ENCODE assay signal across 15 cellular contexts in genomic region chr5:98398465-98398864, GRCh38.
DNase-seq lines count a peak whose midpoint lies in the region; ATAC-seq lines count a peak whose summit lies in the region.
"Had no signal": no experiment of that assay in that cellular context is flagged by ENCODE, and none has a peak within 500 bp of the region (broad histone marks: within the 10 kb centered on the region; RNA-seq: fewer than 3 reads in every experiment).

No MANE protein-coding gene starts in this region.

- ATAC-seq in stimulated activated memory B cell treated with anti-CD40 and anti-IgM and Interleukin-4, amounts not matched to agents 10 μg/mL and 1 μg/mL and 100 μg/mL, for 72 hours = peak; percentile 54
- ATAC-seq in T-cell (replicated peaks in 1 of 4) (no peak), HG03354 (IDR thresholded peaks at IDR 0.05; ENCODE audit: poor library complexity, severe bottlenecking, unreplicated experiment) (no peak)
- no peak for ATAC-seq in naive thymus-derived CD8-positive, alpha-beta T cell
- ATAC-seq: HepG2 had no signal

- CTCF ChIA-PET in T-cell (lab: Charles Lee) = no interaction called here

- H3K4me1 Mint-ChIP-seq in stimulated activated memory B cell treated with anti-CD40 and anti-IgM and Interleukin-4, amounts not matched to agents 10 μg/mL and 1 μg/mL and 100 μg/mL, for 72 hours = no peaks in the 10 kb centered on the region
- H3K4me1 Mint-ChIP-seq in T-cell = no peaks in the 10 kb centered on the region
- no peaks in the 10 kb centered on the region for H3K4me1 Mint-ChIP-seq in naive thymus-derived CD8-positive, alpha-beta T cell
- H3K4me1 Mint-ChIP-seq: CD4-positive, alpha-beta memory T cell; H9 had no signal

- no peaks in the 10 kb centered on the region for H3K27me3 Mint-ChIP-seq in stimulated activated memory B cell treated with anti-CD40 and anti-IgM and Interleukin-4, amounts not matched to agents 10 μg/mL and 1 μg/mL and 100 μg/mL, for 72 hours
- no peaks in the 10 kb centered on the region for H3K27me3 Mint-ChIP-seq in T-cell
- H3K27me3 Mint-ChIP-seq in naive thymus-derived CD8-positive, alpha-beta T cell = peaks cover 0 to 15% (median 2%) of the 10 kb centered on the region in 5 donors
- H3K27me3 Mint-ChIP-seq: CD4-positive, alpha-beta memory T cell had no signal

- H3K9me3 Mint-ChIP-seq in stimulated activated memory B cell treated with anti-CD40 and anti-IgM and Interleukin-4, amounts not matched to agents 10 μg/mL and 1 μg/mL and 100 μg/mL, for 72 hours = peaks cover 3% of the 10 kb centered on the region
- H3K9me3 Mint-ChIP-seq in T-cell = no peaks in the 10 kb centered on the region
- H3K9me3 Mint-ChIP-seq in naive thymus-derived CD8-positive, alpha-beta T cell = peaks cover 0 to 5% (median 0%) of the 10 kb centered on the region in 9 donors
- H3K9me3 Mint-ChIP-seq: H9 had no signal

- no peaks in the 10 kb centered on the region for H3K36me3 Mint-ChIP-seq in stimulated activated memory B cell treated with anti-CD40 and anti-IgM and Interleukin-4, amounts not matched to agents 10 μg/mL and 1 μg/mL and 100 μg/mL, for 72 hours
- no peaks in the 10 kb centered on the region for H3K36me3 Mint-ChIP-seq in T-cell
- no peaks in the 10 kb centered on the region for H3K36me3 Mint-ChIP-seq in naive thymus-derived CD8-positive, alpha-beta T cell
- H3K36me3 Mint-ChIP-seq: CD4-positive, alpha-beta memory T cell had no signal

- DNase-seq in G401 (ENCODE audit: low spot score) (peak; percentile 1), globus pallidus (ENCODE audit: low spot score) (peak; percentile 44), midbrain (lab: John Stamatoyannopoulos, UW) (peak; percentile 3), T-cell (no peak)
- no peak for DNase-seq in naive thymus-derived CD8-positive, alpha-beta T cell
- DNase-seq: BE2C; CD4-positive, alpha-beta memory T cell; DMS79 treated with DMSO at 0.1 percent for 48 hours; EL; GDM1; GOT3; H9 had no signal

- H3K4me3 Mint-ChIP-seq in stimulated activated memory B cell treated with anti-CD40 and anti-IgM and Interleukin-4, amounts not matched to agents 10 μg/mL and 1 μg/mL and 100 μg/mL, for 72 hours = no peak overlapping the region
- no peak overlapping the region for H3K4me3 Mint-ChIP-seq in T-cell
- no peak overlapping the region for H3K4me3 Mint-ChIP-seq in naive thymus-derived CD8-positive, alpha-beta T cell
- H3K4me3 Mint-ChIP-seq: CD4-positive, alpha-beta memory T cell; H9 had no signal

- POLR2A ChIA-PET in T-cell (lab: Charles Lee) = no interaction called here
- POLR2A ChIA-PET in naive thymus-derived CD8-positive, alpha-beta T cell (lab: Charles Lee) = no interaction called here

- in situ Hi-C loops in G401 (cut with HindIII; ENCODE audit: low sequenced_read_pairs) = no loop called here

- H3K27ac Mint-ChIP-seq in stimulated activated memory B cell treated with anti-CD40 and anti-IgM and Interleukin-4, amounts not matched to agents 10 μg/mL and 1 μg/mL and 100 μg/mL, for 72 hours = no peak overlapping the region
- no peak overlapping the region for H3K27ac Mint-ChIP-seq in T-cell
- H3K27ac Mint-ChIP-seq in naive thymus-derived CD8-positive, alpha-beta T cell = peak overlapping the region in 1 of 10 donors; percentile 50
- H3K27ac Mint-ChIP-seq: CD4-positive, alpha-beta memory T cell had no signal

Comparison
In these comparisons a context has a peak if more than half of its experiments do, and no peak if none do; other contexts are left out.
1. DNase-seq: peak in G401 (single experiment), globus pallidus (single experiment) and midbrain (single experiment); none in T-cell (0 of 34) and naive thymus-derived CD8-positive, alpha-beta T cell (0 of 10).